Comparison of ENCODE assay signal across 9 cellular contexts in genomic region chr19:10339380-10339960, GRCh38. TPM values are rescaled to one million over a fixed set of nuclear protein-coding genes. Genes with fewer than 3 reads are reported as not detected.
DNase-seq lines count a peak whose midpoint lies in the region; ATAC-seq and TF ChIP-seq lines count a peak whose summit lies in the region.
"Had no signal": no experiment of that assay in that cellular context is flagged by ENCODE, and none has a peak within 500 bp of the region (broad histone marks: within the 10 kb centered on the region; RNA-seq: fewer than 3 reads in every experiment).

Gene ICAM3, minus strand, starts transcription at chr19:10339624. Its CDS starts 10 bp downstream, at chr19:10339614.

- peak within 1 kb of the TSS in 2 of 4 donors; percentile 1 to 38 for H3K4me3 ChIP-seq in transverse colon

- H3K36me3 ChIP-seq in transverse colon: no peaks in the 10 kb centered on the region

- H3K36me3 Mint-ChIP-seq in memory B cell: peaks cover 2% of the 10 kb centered on the region

- peak within 1 kb of the TSS; percentile 97 for H3K4me3 Mint-ChIP-seq in memory B cell

- no peak for TF ChIP-seq CTCF in transverse colon (IDR thresholded peaks at IDR 0.05)

- H3K4me1 Mint-ChIP-seq in memory B cell: peaks cover 14% of the 10 kb centered on the region

- intact Hi-C loops in transverse colon (cut with DNase I; ENCODE audit: low total_unique reads): no loop called here

- H3K9me3 ChIP-seq in transverse colon: no peaks in the 10 kb centered on the region

- peaks cover 0 to 8% (median 2%) of the 10 kb centered on the region in 4 donors for H3K4me1 ChIP-seq in transverse colon

- H3K27ac Mint-ChIP-seq in memory B cell: peak within 1 kb of the TSS; percentile 92

- 57% methylated on average over 14 of the region's 14 CpGs; no CpG with 5 or more reads in 1 of the 2 donors for WGBS in transverse colon (ENCODE audit: low coverage in 1 of 2), 2 donors

- ATAC-seq in GM19438 (IDR thresholded peaks at IDR 0.05; ENCODE audit: low read depth, unreplicated experiment): peak; percentile 67
- ATAC-seq in memory B cell (ENCODE audit: low read depth): peak; percentile 100

- TF ChIP-seq POLR2A in transverse colon (IDR thresholded peaks at IDR 0.05): no peak

- H3K27ac ChIP-seq in transverse colon: peak within 1 kb of the TSS in 2 of 4 donors; percentile 34 to 62
- H3K27ac ChIP-seq: VCaP had no signal

- in situ Hi-C loops in transverse colon (cut with MboI; ENCODE audit: low pct_ligation_motif_present in 1 of 4, low pct_unique_long_range_greater_than_20kb in 1 of 4, low sequenced_read_pairs in 3 of 4): no loop called here

- DNase-seq in MV-4-11 (lab: John Stamatoyannopoulos, UW): peak; percentile 71
- DNase-seq in activated T-cell treated with anti-CD3 and anti-CD28 coated beads, Interleukin-2, amount 50 U/mL, for 1 hour: peak; percentile 65
- peak; percentile 51 to 62 for DNase-seq in memory B cell (ENCODE audit: low spot score in 2 of 2)
- peak; percentile 58 for DNase-seq in transverse colon
- DNase-seq in NCI-H524 (lab: John Stamatoyannopoulos, UW): no peak
- DNase-seq in NCI-H2029 treated with DMSO at 0.1 percent for 48 hours (lab: John Stamatoyannopoulos, UW): no peak
- DNase-seq in A172 (ENCODE audit: low spot score): no peak

- no peak for TF ChIP-seq EP300 in transverse colon (IDR thresholded peaks at IDR 0.05; ENCODE audit: low read depth)

- no peaks in the 10 kb centered on the region for H3K9me3 Mint-ChIP-seq in memory B cell

- H3K27me3 Mint-ChIP-seq in memory B cell: no peaks in the 10 kb centered on the region

- no peaks in the 10 kb centered on the region for H3K27me3 ChIP-seq in transverse colon

RNA-seq across cellular contexts. Expression of gene ICAM3, which starts in this region (rescaled TPM):
- 10 to 100 TPM in 2 of 4 donors, 1 to 10 TPM in 2; 2.6 to 17.5 (median 8.6) TPM for total RNA-seq in transverse colon
- 3.6 and 8.9 TPM in 2 replicates for total RNA-seq in A172 (2014; rRNA removed; shearing (Covaris generic))

Comparison
In these comparisons a context has a peak if more than half of its experiments do, and no peak if none do; other contexts are left out.
1. DNase-seq: peak in MV-4-11 (single experiment), activated T-cell treated with anti-CD3 and anti-CD28 coated beads, Interleukin-2, amount 50 U/mL, for 1 hour (single experiment), memory B cell (2 of 2) and transverse colon (single experiment); none in NCI-H524 (0 of 2), NCI-H2029 treated with DMSO at 0.1 percent for 48 hours (single experiment) and A172 (single experiment).